ENCODE assay signal across 1 cellular context in genomic region chr3:158801696-158802398, GRCh38.
TF ChIP-seq lines count a peak whose summit lies in the region.

TSS of gene MFSD1 (plus strand) at chr3:158802054. CDS start at chr3:158802153, 99 bp downstream.

TF ChIP-seq in HepG2, 621 proteins besides CTCF, POLR2A, EP300 and RAD21 (continued from another document and continues in another):
- no peak for TF ChIP-seq ZBTB49 (CRISPR knock-in tag; IDR thresholded peaks at IDR 0.05; ENCODE audit: borderline replicate concordance)
- TF ChIP-seq TSC22D2 (CRISPR knock-in tag; IDR thresholded peaks at IDR 0.05; ENCODE audit: borderline replicate concordance), result no peak
- TF ChIP-seq ZNF556 (CRISPR knock-in tag; IDR thresholded peaks at IDR 0.05; ENCODE audit: borderline replicate concordance), result peak; percentile 78; the same call in 1 of the 2 replicates
- no peak for TF ChIP-seq ZNF20 (CRISPR knock-in tag; IDR thresholded peaks at IDR 0.05)
- peak; percentile 89 for TF ChIP-seq PHF8 (CRISPR knock-in tag; IDR thresholded peaks at IDR 0.05)
- 0 out of 2 replicates have a peak, but pooled peaks have one; percentile 60 for TF ChIP-seq ZNF160 (CRISPR knock-in tag; IDR thresholded peaks at IDR 0.05)
- TF ChIP-seq ZBTB42 (CRISPR knock-in tag; IDR thresholded peaks at IDR 0.05), result no peak; the same call in 1 of the 2 replicates
- TF ChIP-seq HMGXB4 (CRISPR knock-in tag; IDR thresholded peaks at IDR 0.05; ENCODE audit: borderline replicate concordance in 1 of 2, low read depth in 1 of 2), result peak; percentile 67 to 80; a peak in 3 of 4 replicates
- no peak for TF ChIP-seq HOXA7 (CRISPR knock-in tag; IDR thresholded peaks at IDR 0.05)
- TF ChIP-seq HES4 (CRISPR knock-in tag; IDR thresholded peaks at IDR 0.05; ENCODE audit: borderline replicate concordance), result no peak; the same call in 1 of the 2 replicates
- 0 out of 2 replicates have a peak, but pooled peaks have one; percentile 21 for TF ChIP-seq GABPA (IDR thresholded peaks at IDR 0.05; ENCODE audit: low read depth, low read length)
- TF ChIP-seq GABPA (CRISPR knock-in tag; IDR thresholded peaks at IDR 0.05; ENCODE audit: low read depth), result peak; percentile 62
- TF ChIP-seq TEAD3 (CRISPR knock-in tag; optimal IDR thresholded peaks at IDR 0.05; ENCODE audit: borderline replicate concordance), result peak; percentile 64
- peak; percentile 84 for TF ChIP-seq KLF6 (CRISPR knock-in tag; IDR thresholded peaks at IDR 0.05)
- no peak; the same call in 1 of the 2 replicates for TF ChIP-seq ZSCAN31 (CRISPR knock-in tag; IDR thresholded peaks at IDR 0.05; ENCODE audit: low read depth)
- TF ChIP-seq FOXP4 (CRISPR knock-in tag; IDR thresholded peaks at IDR 0.05), result peak; percentile 21; the same call in 1 of the 2 replicates
- TF ChIP-seq MED1 (CRISPR knock-in tag; IDR thresholded peaks at IDR 0.05), result peak; percentile 45
- peak; percentile 87 for TF ChIP-seq POGK (CRISPR knock-in tag; conservative IDR thresholded peaks at IDR 0.05)
- TF ChIP-seq EED (CRISPR knock-in tag; IDR thresholded peaks at IDR 0.05), result no peak
- TF ChIP-seq MAX (IDR thresholded peaks at IDR 0.05), result peak; percentile 96
- no peak for TF ChIP-seq ZNF577 (CRISPR knock-in tag; IDR thresholded peaks at IDR 0.05; ENCODE audit: borderline replicate concordance, low read depth)
- TF ChIP-seq CERS6 (CRISPR knock-in tag; IDR thresholded peaks at IDR 0.05), result no peak
- TF ChIP-seq ZHX1 (CRISPR knock-in tag; IDR thresholded peaks at IDR 0.05; ENCODE audit: low read depth), result peak; percentile 72; the same call in 1 of the 2 replicates
- TF ChIP-seq TCF7 (IDR thresholded peaks at IDR 0.05; ENCODE audit: low read depth), result no peak
- no peak for TF ChIP-seq MEIS1 (CRISPR knock-in tag; IDR thresholded peaks at IDR 0.05; ENCODE audit: borderline replicate concordance)
- 0 out of 2 replicates have a peak, but pooled peaks have one; percentile 35 for TF ChIP-seq E2F5 (CRISPR knock-in tag; conservative IDR thresholded peaks at IDR 0.05)
- TF ChIP-seq HINFP (CRISPR knock-in tag; IDR thresholded peaks at IDR 0.05; ENCODE audit: low read depth), result no peak
- TF ChIP-seq ZNF761 (CRISPR knock-in tag; conservative IDR thresholded peaks at IDR 0.05), result no peak
- 0 out of 4 replicates have a peak, but pooled peaks of 1 of the 2 experiments have one; percentile 35 for TF ChIP-seq ATF4 (CRISPR knock-in tag; IDR thresholded peaks at IDR 0.05)
- no peak; the same call in 1 of the 2 replicates for TF ChIP-seq ZNF652 (CRISPR knock-in tag; IDR thresholded peaks at IDR 0.05; ENCODE audit: borderline replicate concordance, low read depth)
- TF ChIP-seq ZBTB8A (CRISPR knock-in tag; IDR thresholded peaks at IDR 0.05; ENCODE audit: borderline replicate concordance, low read depth), result no peak
- peak; percentile 34 for TF ChIP-seq ZNF781 (CRISPR knock-in tag; IDR thresholded peaks at IDR 0.05; ENCODE audit: borderline replicate concordance, not compliant biosample characterization)
- TF ChIP-seq SMYD3 (CRISPR knock-in tag; IDR thresholded peaks at IDR 0.05), result 0 out of 2 replicates have a peak, but pooled peaks have one; percentile 60
- no peak for TF ChIP-seq PAX8 (CRISPR knock-in tag; IDR thresholded peaks at IDR 0.05; ENCODE audit: borderline replicate concordance)
- no peak for TF ChIP-seq TCF12 (IDR thresholded peaks at IDR 0.05)
- TF ChIP-seq TCF12 (CRISPR knock-in tag; IDR thresholded peaks at IDR 0.05), result no peak
- TF ChIP-seq GPN1 (CRISPR knock-in tag; IDR thresholded peaks at IDR 0.05; ENCODE audit: borderline replicate concordance), result no peak
- TF ChIP-seq FOXK2 (IDR thresholded peaks at IDR 0.05), result 0 out of 2 replicates have a peak, but pooled peaks have one; percentile 7
- no peak for TF ChIP-seq NPAS2 (CRISPR knock-in tag; IDR thresholded peaks at IDR 0.05; ENCODE audit: borderline replicate concordance)
- no peak for TF ChIP-seq RFX5 (IDR thresholded peaks at IDR 0.05; ENCODE audit: low read depth, low read length)
- TF ChIP-seq THAP9 (CRISPR knock-in tag; IDR thresholded peaks at IDR 0.05; ENCODE audit: borderline replicate concordance), result peak; percentile 69; the same call in 1 of the 2 replicates
- TF ChIP-seq MLLT10 (CRISPR knock-in tag; IDR thresholded peaks at IDR 0.05), result no peak
